In genomic region chr16:72805486-72805885, GRCh38 we compare ENCODE assay signal across 2 cellular contexts.
TF ChIP-seq lines count a peak whose summit lies in the region.

No MANE protein-coding gene starts in this region.

TF ChIP-seq in HepG2, 621 proteins besides CTCF, POLR2A, EP300 and RAD21:
- TF ChIP-seq RBM22 (optimal IDR thresholded peaks at IDR 0.05; ENCODE audit: low read length), result peak; percentile 44
- TF ChIP-seq ZNF646 (CRISPR knock-in tag; IDR thresholded peaks at IDR 0.05), result no peak
TF ChIP-seq in HepG2: peak in this region for 1.

TF ChIP-seq in neural cell, 6 proteins besides CTCF, POLR2A, EP300 and RAD21:
- TF ChIP-seq SMC3 (conservative IDR thresholded peaks at IDR 0.05; ENCODE audit: poor library complexity), result no peak
- no peak for TF ChIP-seq EZH2 (IDR thresholded peaks at IDR 0.05; ENCODE audit: borderline replicate concordance, insufficient read depth, low read length, poor library complexity, severe bottlenecking)
- TF ChIP-seq TAF1 (IDR thresholded peaks at IDR 0.05; ENCODE audit: low read depth), result no peak
- TF ChIP-seq POLR2AphosphoS5 (IDR thresholded peaks at IDR 0.05), result no peak
- TF ChIP-seq REST (IDR thresholded peaks at IDR 0.05; ENCODE audit: borderline replicate concordance), result no peak
- no peak for TF ChIP-seq MXI1 (conservative IDR thresholded peaks at IDR 0.05; ENCODE audit: poor library complexity, severe bottlenecking)
